ENCODE assay signal across 1 cellular context in genomic region chr11:60970369-60970774, GRCh38.
TF ChIP-seq lines count a peak whose summit lies in the region.

No MANE protein-coding gene starts in this region.

TF ChIP-seq in GM12878, 131 proteins besides CTCF, POLR2A, EP300 and RAD21:
- TF ChIP-seq YY1 (IDR thresholded peaks at IDR 0.05; ENCODE audit: low read depth, low read length) (peak; percentile 77), FOXK2 (IDR thresholded peaks at IDR 0.05) (no peak), IKZF1 (conservative IDR thresholded peaks at IDR 0.05) (peak; percentile 30; the same call in 1 of the 2 replicates), EED (IDR thresholded peaks at IDR 0.05; ENCODE audit: low read depth) (peak; percentile 34; the same call in 1 of the 2 replicates), MTA3 (IDR thresholded peaks at IDR 0.05; ENCODE audit: borderline replicate concordance, low read length) (no peak), KLF5 (IDR thresholded peaks at IDR 0.05; ENCODE audit: partially characterized antibody) (no peak), MYC (IDR thresholded peaks at IDR 0.05; ENCODE audit: insufficient read depth, insufficient read length, insufficient replicate concordance, low read length, severe bottlenecking) (no peak), POU2F2 (IDR thresholded peaks at IDR 0.05; ENCODE audit: borderline replicate concordance, low read depth, low read length) (0 out of 3 replicates have a peak, but pooled peaks have one; percentile 55), RELB (IDR thresholded peaks at IDR 0.05; ENCODE audit: low read depth) (0 out of 2 replicates have a peak, but pooled peaks have one; percentile 24), YBX1 (IDR thresholded peaks at IDR 0.05) (no peak), SMC3 (IDR thresholded peaks at IDR 0.05; ENCODE audit: borderline replicate concordance, low read length) (peak; percentile 92), HDGF (IDR thresholded peaks at IDR 0.05) (no peak), BHLHE40 (IDR thresholded peaks at IDR 0.05; ENCODE audit: borderline replicate concordance in 1 of 2, low read depth in 2 of 2, low read length in 1 of 2) (peak in 1 of 2 experiments; percentile 40; a peak in 2 of 4 replicates), BACH1 (IDR thresholded peaks at IDR 0.05; ENCODE audit: borderline replicate concordance) (0 out of 2 replicates have a peak, but pooled peaks have one; percentile 19), FOXM1 (IDR thresholded peaks at IDR 0.05; ENCODE audit: low read depth, low read length) (no peak), TCF12 (IDR thresholded peaks at IDR 0.05; ENCODE audit: low read depth, low read length) (0 out of 2 replicates have a peak, but pooled peaks have one; percentile 38), CHD2 (IDR thresholded peaks at IDR 0.05; ENCODE audit: borderline replicate concordance, low read depth, low read length) (no peak), EGR1 (IDR thresholded peaks at IDR 0.05; ENCODE audit: borderline replicate concordance in 1 of 2, low read depth in 2 of 2, low read length in 2 of 2) (no peak), CREM (IDR thresholded peaks at IDR 0.05; ENCODE audit: low read depth) (no peak), HDAC2 (IDR thresholded peaks at IDR 0.05) (no peak)
TF ChIP-seq in GM12878: peak in this region for 9.
